17 cellular contexts compared by ENCODE assay signal in genomic region chr9:25537857-25538256, GRCh38.
A peak's percentile ranks its signal among the peaks of the same experiment; 100 is the strongest.
DNase-seq lines count a peak whose midpoint lies in the region; ATAC-seq and TF ChIP-seq lines count a peak whose summit lies in the region.
"Had no signal": no experiment of that assay in that cellular context is flagged by ENCODE, and none has a peak within 500 bp of the region (broad histone marks: within the 10 kb centered on the region; RNA-seq: fewer than 3 reads in every experiment).

No MANE protein-coding gene starts in this region.

- DNase-seq in hepatocyte (ENCODE audit: low spot score) = no peak
- no peak for DNase-seq in SKM-1 (lab: John Stamatoyannopoulos, UW; ENCODE audit: unreplicated experiment)
- no peak for DNase-seq in activated CD4-positive, alpha-beta T cell treated with anti-CD3 and anti-CD28 coated beads for 1 hour
- DNase-seq in NCI-H2029 (lab: John Stamatoyannopoulos, UW) = no peak
- DNase-seq in GM23248 = no peak
- DNase-seq: CD4-positive, alpha-beta T cell; HCEC 1CT; Kasumi-1; NCI-H1092 treated with DMSO at 0.1 percent for 48 hours; NCI-H226; NCI-H524; NK-92 treated with Interleukin-12 subunit alpha and Interleukin-12 subunit beta, amount 100 ng/mL, for 24 hours; SHP77 had no signal

- H3K27ac ChIP-seq in 22Rv1 (peak overlapping the region; percentile 74), OCI-LY3 (ENCODE audit: low read length) (no peak overlapping the region), hepatocyte (no peak overlapping the region), GM23248 (no peak overlapping the region)
- H3K27ac ChIP-seq: SK-N-MC had no signal

- H3K27me3 ChIP-seq in OCI-LY3 (ENCODE audit: low read depth, low read length) (no peaks in the 10 kb centered on the region), hepatocyte (no peaks in the 10 kb centered on the region), GM23248 (replicated peaks; ENCODE audit: insufficient read depth) (no peaks in the 10 kb centered on the region)

- ATAC-seq in HG02798 (IDR thresholded peaks at IDR 0.05; ENCODE audit: poor library complexity, unreplicated experiment) = peak; percentile 38

- H3K9me3 ChIP-seq in OCI-LY3 (ENCODE audit: insufficient read depth, low read length) (no peaks in the 10 kb centered on the region), hepatocyte (ENCODE audit: low read depth) (no peaks in the 10 kb centered on the region), GM23248 (ENCODE audit: low read depth) (no peaks in the 10 kb centered on the region)

- H3K4me3 ChIP-seq in OCI-LY3 (ENCODE audit: low read length) (no peak overlapping the region), hepatocyte (no peak overlapping the region), GM23248 (no peak overlapping the region)
- H3K4me3 ChIP-seq: SK-N-MC had no signal

- H3K4me1 ChIP-seq in OCI-LY3 (ENCODE audit: low read length) = no peaks in the 10 kb centered on the region
- H3K4me1 ChIP-seq in hepatocyte (ENCODE audit: insufficient read depth) = no peaks in the 10 kb centered on the region
- H3K4me1 ChIP-seq in GM23248 (ENCODE audit: insufficient read depth) = no peaks in the 10 kb centered on the region

- H3K79me2 ChIP-seq in OCI-LY3 (ENCODE audit: low read length) = no peaks in the 10 kb centered on the region
- no peaks in the 10 kb centered on the region for H3K79me2 ChIP-seq in hepatocyte
- H3K79me2 ChIP-seq in GM23248 (ENCODE audit: insufficient read depth) = no peaks in the 10 kb centered on the region

- TF ChIP-seq CTCF in 22Rv1 (IDR thresholded peaks at IDR 0.05) (no peak), OCI-LY3 (IDR thresholded peaks at IDR 0.05; ENCODE audit: low read depth, low read length) (no peak), hepatocyte (IDR thresholded peaks at IDR 0.05; ENCODE audit: poor library complexity) (no peak)

- H3K9ac ChIP-seq in OCI-LY3 (ENCODE audit: low read length) (no peak overlapping the region), GM23248 (no peak overlapping the region)

- peak overlapping the region; percentile 11; the same call in 1 of the 2 replicates for H3K4me2 ChIP-seq in OCI-LY3 (ENCODE audit: low read length)
- H3K4me2 ChIP-seq in hepatocyte = peak overlapping the region; percentile 64
- no peak overlapping the region for H3K4me2 ChIP-seq in GM23248 (ENCODE audit: unreplicated experiment)

- 49% methylated on average over 2 of the region's 2 CpGs for WGBS in hepatocyte (ENCODE audit: low lambda C conversion rate, missing lambda C conversion rate)
- 10 to 15% methylated on average over 2 of the region's 2 CpGs for WGBS in GM23248 (ENCODE audit: low coverage in 1 of 2, low lambda C conversion rate in 2 of 2, missing lambda C conversion rate in 2 of 2), 2 experiments

- no peaks in the 10 kb centered on the region for H3F3A ChIP-seq in GM23248 (ENCODE audit: insufficient read depth)

- H3K9me2 ChIP-seq in hepatocyte (replicated peaks; ENCODE audit: insufficient read depth) (no peaks in the 10 kb centered on the region), GM23248 (ENCODE audit: insufficient read depth) (no peaks in the 10 kb centered on the region)

- H3K36me3 ChIP-seq in OCI-LY3 (replicated peaks; ENCODE audit: low read depth, low read length) (no peaks in the 10 kb centered on the region), hepatocyte (replicated peaks; ENCODE audit: insufficient read depth, low read depth) (no peaks in the 10 kb centered on the region), GM23248 (ENCODE audit: low read depth) (no peaks in the 10 kb centered on the region)

- in situ Hi-C loops in GM23248 (cut with MboI) = no loop called here

- H2AFZ ChIP-seq in OCI-LY3 (ENCODE audit: low read depth, low read length) = no peak overlapping the region
- H2AFZ ChIP-seq in hepatocyte = peak overlapping the region; percentile 18
- no peak overlapping the region for H2AFZ ChIP-seq in GM23248

- no peaks in the 10 kb centered on the region for H4K20me1 ChIP-seq in OCI-LY3 (ENCODE audit: insufficient read depth, low read length)
- H4K20me1 ChIP-seq in hepatocyte (ENCODE audit: insufficient read depth, poor library complexity, severe bottlenecking) = no peaks in the 10 kb centered on the region
- H4K20me1 ChIP-seq in GM23248 (ENCODE audit: insufficient read depth) = no peaks in the 10 kb centered on the region
